17 cellular contexts compared by ENCODE assay signal in genomic region chr3:25621087-25621486, GRCh38.
"Had no signal": no experiment of that assay in that cellular context is flagged by ENCODE, and none has a peak within 500 bp of the region (broad histone marks: within the 10 kb centered on the region; RNA-seq: fewer than 3 reads in every experiment).

No MANE protein-coding gene starts in this region.

- ATAC-seq: body of pancreas; effector memory CD8-positive, alpha-beta T cell; lower lobe of right lung; right cardiac atrium; stimulated activated memory B cell treated with anti-CD40 and anti-IgM and Interleukin-4, amounts not matched to agents 10 μg/mL and 1 μg/mL and 100 μg/mL, for 72 hours had no signal

- H3K4me1 ChIP-seq: body of pancreas, lower lobe of right lung, suprapubic skin, upper lobe of left lung had no signal

- H3K27me3 Mint-ChIP-seq: dendritic cell treated with granulocyte-macrophage colony-stimulating factor and Interleukin-4, amounts not matched to agents 40 ng/mL and 50 ng/mL, for 4 days; effector memory CD8-positive, alpha-beta T cell; progenitor cell of endocrine pancreas; stimulated activated memory B cell treated with anti-CD40 and anti-IgM and Interleukin-4, amounts not matched to agents 10 μg/mL and 1 μg/mL and 100 μg/mL, for 72 hours had no signal

- H3K4me3 ChIP-seq: body of pancreas, lower lobe of right lung, smooth muscle cell, suprapubic skin, upper lobe of left lung had no signal

- DNase-seq: activated CD4-positive, alpha-beta T cell treated with anti-CD3 and anti-CD28 coated beads for 4 hours; activated naive CD4-positive, alpha-beta T cell; amniotic stem cell; body of pancreas; effector memory CD8-positive, alpha-beta T cell; hippocampal formation; lower lobe of right lung; occipital lobe; right cardiac atrium; T-helper 9 cell; upper lobe of left lung had no signal

- H3K27ac ChIP-seq: body of pancreas, lower lobe of right lung, suprapubic skin, upper lobe of left lung had no signal

- H3K4me3 Mint-ChIP-seq: dendritic cell treated with granulocyte-macrophage colony-stimulating factor and Interleukin-4, amounts not matched to agents 40 ng/mL and 50 ng/mL, for 4 days; effector memory CD8-positive, alpha-beta T cell; nephron; stimulated activated memory B cell treated with anti-CD40 and anti-IgM and Interleukin-4, amounts not matched to agents 10 μg/mL and 1 μg/mL and 100 μg/mL, for 72 hours had no signal

- H3K27ac Mint-ChIP-seq: dendritic cell treated with granulocyte-macrophage colony-stimulating factor and Interleukin-4, amounts not matched to agents 40 ng/mL and 50 ng/mL, for 4 days; nephron; progenitor cell of endocrine pancreas; stimulated activated memory B cell treated with anti-CD40 and anti-IgM and Interleukin-4, amounts not matched to agents 10 μg/mL and 1 μg/mL and 100 μg/mL, for 72 hours had no signal

- H3K9me3 Mint-ChIP-seq: dendritic cell treated with granulocyte-macrophage colony-stimulating factor and Interleukin-4, amounts not matched to agents 40 ng/mL and 50 ng/mL, for 4 days; effector memory CD8-positive, alpha-beta T cell; nephron; stimulated activated memory B cell treated with anti-CD40 and anti-IgM and Interleukin-4, amounts not matched to agents 10 μg/mL and 1 μg/mL and 100 μg/mL, for 72 hours had no signal

- H3K27me3 ChIP-seq: body of pancreas, suprapubic skin, upper lobe of left lung had no signal

- H3K4me1 Mint-ChIP-seq: nephron; stimulated activated memory B cell treated with anti-CD40 and anti-IgM and Interleukin-4, amounts not matched to agents 10 μg/mL and 1 μg/mL and 100 μg/mL, for 72 hours had no signal

- H3K9me3 ChIP-seq: body of pancreas, lower lobe of right lung, suprapubic skin, upper lobe of left lung had no signal
